ENCODE assay signal across 8 cellular contexts in genomic region chr11:32829680-32830412, GRCh38. TPM values are rescaled to one million over a fixed set of nuclear protein-coding genes. Genes with fewer than 3 reads are reported as not detected.
DNase-seq lines count a peak whose midpoint lies in the region; ATAC-seq and TF ChIP-seq lines count a peak whose summit lies in the region.

Gene PRRG4, plus strand, starts transcription at chr11:32829927. Its CDS starts 603 bp downstream, at chr11:32830530.

- peak within 1 kb of the TSS; percentile 78 for H3K9ac ChIP-seq in trophoblast cell (ENCODE audit: low read length)

- peak within 1 kb of the TSS; percentile 85 for H2BK120ac ChIP-seq in trophoblast cell (ENCODE audit: insufficient read depth, low read length, poor library complexity)

- no peak for TF ChIP-seq CTCF in C4-2B (conservative IDR thresholded peaks at IDR 0.05)
- TF ChIP-seq CTCF in heart left ventricle (IDR thresholded peaks at IDR 0.05), result no peak

- H3K27me3 ChIP-seq in heart left ventricle (peaks cover 0 to 25% (median 9%) of the 10 kb centered on the region in 9 donors), trophoblast cell (ENCODE audit: insufficient read depth, low read length) (no peaks in the 10 kb centered on the region)

- no peak within 1 kb of the TSS for H2AK5ac ChIP-seq in trophoblast cell (ENCODE audit: low read length)

- H2BK12ac ChIP-seq in trophoblast cell (ENCODE audit: low read length), result peak within 1 kb of the TSS; percentile 63

- DNase-seq in NCI-H2196 treated with DMSO at 0.1 percent for 48 hours (lab: John Stamatoyannopoulos, UW; ENCODE audit: unreplicated experiment) (peak; percentile 37), heart left ventricle (peak; percentile 29 to 78 (median 50)), trophoblast cell (peak; percentile 82 to 90), cerebellar nuclear complex (lab: John Stamatoyannopoulos, UW) (no peak)
- DNase-seq in activated naive CD4-positive, alpha-beta T cell treated with Interleukin-2 at 50 U/mL for 16 hours, result peak; percentile 35

- peaks cover 5% of the 10 kb centered on the region for H3K79me2 ChIP-seq in trophoblast cell (ENCODE audit: control insufficient read depth, insufficient read depth, low read length, poor library complexity)

- H3K27ac ChIP-seq in C4-2B (peak within 1 kb of the TSS; percentile 86), heart left ventricle (peak within 1 kb of the TSS in 3 of 12 donors; percentile 7 to 79 (median 32)), trophoblast cell (ENCODE audit: low read depth, low read length) (peak within 1 kb of the TSS; percentile 91)

- intact Hi-C loops in heart left ventricle (cut with DNase I), result no loop called here

- H3K9me3 ChIP-seq in heart left ventricle (no peaks in the 10 kb centered on the region), trophoblast cell (ENCODE audit: insufficient read depth, low read depth, low read length) (no peaks in the 10 kb centered on the region)

- peak within 1 kb of the TSS; percentile 11 for H3K4ac ChIP-seq in trophoblast cell (ENCODE audit: low read depth, low read length)

- peaks cover 9% of the 10 kb centered on the region for H3K79me1 ChIP-seq in trophoblast cell (ENCODE audit: low read length)

- peak within 1 kb of the TSS; percentile 96 for H4K91ac ChIP-seq in trophoblast cell (ENCODE audit: low read depth, low read length)

- H3K36me3 ChIP-seq in heart left ventricle (no peaks in the 10 kb centered on the region), trophoblast cell (ENCODE audit: control insufficient read depth in 1 of 2, insufficient read depth in 2 of 2, low read length in 2 of 2) (peaks cover 2 to 3% of the 10 kb centered on the region in 2 experiments)

- ATAC-seq in GM18870 (IDR thresholded peaks at IDR 0.05; ENCODE audit: unreplicated experiment) (peak; percentile 59), HG03039 (IDR thresholded peaks at IDR 0.05; ENCODE audit: unreplicated experiment) (peak; percentile 61), heart left ventricle (peak in 3 of 4 donors; percentile 54 to 91 (median 81))

- peak within 1 kb of the TSS; percentile 75 for H3K4me2 ChIP-seq in trophoblast cell (ENCODE audit: low read length)

- peak within 1 kb of the TSS; percentile 94 for H2BK5ac ChIP-seq in trophoblast cell (ENCODE audit: low read depth, low read length, poor library complexity)

- H2AFZ ChIP-seq in trophoblast cell (ENCODE audit: insufficient read depth, low read length, poor library complexity), result peak within 1 kb of the TSS; percentile 71

- H3K18ac ChIP-seq in trophoblast cell (ENCODE audit: low read length), result peak within 1 kb of the TSS; percentile 64

- peak within 1 kb of the TSS; percentile 40 to 77 (median 57) for H3K4me3 ChIP-seq in heart left ventricle
- H3K4me3 ChIP-seq in trophoblast cell (ENCODE audit: low read depth, low read length), result peak within 1 kb of the TSS; percentile 88

- TF ChIP-seq POLR2A in heart left ventricle (IDR thresholded peaks at IDR 0.05), result no peak

- no peak within 1 kb of the TSS for H3K23ac ChIP-seq in trophoblast cell (ENCODE audit: low read length)

- H4K12ac ChIP-seq in trophoblast cell (ENCODE audit: low read depth, low read length), result peak within 1 kb of the TSS; percentile 61

- H3K14ac ChIP-seq in trophoblast cell (ENCODE audit: low read length), result peak within 1 kb of the TSS; percentile 67

- peak within 1 kb of the TSS; percentile 85 for H4K8ac ChIP-seq in trophoblast cell (ENCODE audit: low read depth, low read length)

- 2 to 8% (median 3%) methylated on average over 22 to 85 of the region's 85 CpGs for WGBS in heart left ventricle, 4 donors
- no CpG with 5 or more reads among the region's 85 CpGs for WGBS in trophoblast cell (ENCODE audit: extremely low coverage, insufficient coverage, insufficient read length)

- H3K4me1 ChIP-seq in heart left ventricle (peaks cover 0 to 19% (median 5%) of the 10 kb centered on the region in 12 donors), trophoblast cell (ENCODE audit: control insufficient read depth in 1 of 2, insufficient read depth in 2 of 2, low read length in 2 of 2) (peaks cover 2 to 7% of the 10 kb centered on the region in 2 experiments)

RNA-seq across cellular contexts. Expression of gene PRRG4, which starts in this region (rescaled TPM):
- total RNA-seq in heart left ventricle, result 1 to 10 TPM in 2 of 9 donors, under 1 TPM in 7; 0.12 to 1.4 (median 0.39) TPM
- polyA plus RNA-seq in heart left ventricle, result under 1 TPM; 0.14 to 0.57 TPM
- 5.1 and 5.4 TPM in 2 replicates for polyA plus RNA-seq in trophoblast cell (2013)

Comparison
In these comparisons a context has a peak if more than half of its experiments do, and no peak if none do; other contexts are left out.
1. DNase-seq: peak in NCI-H2196 treated with DMSO at 0.1 percent for 48 hours (single experiment), activated naive CD4-positive, alpha-beta T cell treated with Interleukin-2 at 50 U/mL for 16 hours (single experiment), heart left ventricle (5 of 5) and trophoblast cell (2 of 2); none in cerebellar nuclear complex (0 of 2).
2. Peak in every context shown above with its lines, with median percentiles within 50 percentile points of each other: ATAC-seq.